Comparison of ENCODE assay signal across 23 cellular contexts in the genomic region with DNA sequence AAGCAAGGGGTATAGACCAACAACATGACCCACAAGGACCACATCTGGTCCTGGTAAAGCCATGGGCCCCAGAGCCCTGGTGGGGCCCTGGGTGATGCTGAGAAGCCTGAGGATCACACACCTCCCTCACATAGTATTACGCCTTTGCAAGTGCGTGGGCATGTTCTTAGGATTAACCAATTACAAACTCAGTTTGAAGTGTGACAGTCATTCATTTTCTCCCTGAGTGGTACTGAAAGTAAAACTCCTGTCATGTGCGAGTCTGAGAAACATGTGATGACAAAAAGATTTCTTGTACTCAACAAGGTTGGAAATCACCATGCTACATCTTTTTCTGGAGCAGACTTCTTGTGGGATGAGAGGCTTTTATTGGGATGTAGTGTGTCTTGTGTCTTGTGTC.
DNase-seq lines count a peak whose midpoint lies in the region; ATAC-seq and TF ChIP-seq lines count a peak whose summit lies in the region.
"Had no signal": no experiment of that assay in that cellular context is flagged by ENCODE, and none has a peak within 500 bp of the region (broad histone marks: within the 10 kb centered on the region; RNA-seq: fewer than 3 reads in every experiment).

No MANE protein-coding gene starts in this region.

- H3K27me3 ChIP-seq in OCI-LY3 (ENCODE audit: low read depth, low read length), result no peaks in the 10 kb centered on the region
- H3K27me3 ChIP-seq: cardiac muscle cell, heart right ventricle, thyroid gland had no signal

- H3K4me3 ChIP-seq in GM12864 (ENCODE audit: low read depth, low read length) (no peak overlapping the region), OCI-LY3 (ENCODE audit: low read length) (no peak overlapping the region)
- H3K4me3 ChIP-seq: cardiac muscle cell, heart right ventricle, thyroid gland had no signal

- H3K4me1 ChIP-seq in OCI-LY3 (ENCODE audit: low read length), result peaks cover 9% of the 10 kb centered on the region
- H3K4me1 ChIP-seq: thyroid gland had no signal

- H3K27ac ChIP-seq in OCI-LY3 (ENCODE audit: low read length), result no peak overlapping the region
- H3K27ac ChIP-seq: cardiac muscle cell, heart right ventricle, HL-60, RWPE1, thyroid gland had no signal

- no peaks in the 10 kb centered on the region for H3K36me3 ChIP-seq in OCI-LY3 (replicated peaks; ENCODE audit: low read depth, low read length)
- H3K36me3 ChIP-seq: cardiac muscle cell, heart right ventricle, thyroid gland had no signal

- no peak overlapping the region for H3K9ac ChIP-seq in OCI-LY3 (ENCODE audit: low read length)

- DNase-seq in GM12864 (ENCODE audit: low read depth) (peak; percentile 3), GM19240 (ENCODE audit: insufficient read length, low spot score) (no peak), SHP77 treated with DMSO at 0.1 percent for 48 hours (lab: John Stamatoyannopoulos, UW) (no peak), NCI-H510A (lab: John Stamatoyannopoulos, UW) (no peak)
- DNase-seq: activated CD8-positive, alpha-beta memory T cell treated with anti-CD3 and anti-CD28 coated beads, Interleukin-2, amount 50 U/mL, for 4 hours; activated gamma-delta T cell treated with Interleukin-2 at 50 U/mL for 16 hours; amygdala; CD4-positive, alpha-beta T cell; dermis blood vessel endothelial cell; DMS153; GOT3; heart right ventricle; midbrain; NCI-H2107; NCI-H524 treated with DMSO at 0.1 percent for 48 hours; T1000; thyroid gland had no signal

- ATAC-seq in GM18520 (IDR thresholded peaks at IDR 0.05; ENCODE audit: unreplicated experiment) (peak; percentile 61), HG02571 (IDR thresholded peaks at IDR 0.05; ENCODE audit: unreplicated experiment) (peak; percentile 64)
- ATAC-seq: heart right ventricle had no signal

- no peaks in the 10 kb centered on the region for H3K79me2 ChIP-seq in OCI-LY3 (ENCODE audit: low read length)

- peak overlapping the region; percentile 56 for H2AFZ ChIP-seq in OCI-LY3 (ENCODE audit: low read depth, low read length)

- H3K4me2 ChIP-seq in OCI-LY3 (ENCODE audit: low read length), result peak overlapping the region; percentile 20; the same call in 1 of the 2 replicates

- TF ChIP-seq CTCF in GM12864 (IDR thresholded peaks at IDR 0.05; ENCODE audit: low read depth, low read length, missing control alignments) (no peak), OCI-LY3 (IDR thresholded peaks at IDR 0.05; ENCODE audit: low read depth, low read length) (no peak)

- H3K9me3 ChIP-seq in OCI-LY3 (ENCODE audit: insufficient read depth, low read length), result no peaks in the 10 kb centered on the region
- H3K9me3 ChIP-seq: heart right ventricle, thyroid gland had no signal

- H4K20me1 ChIP-seq in OCI-LY3 (ENCODE audit: insufficient read depth, low read length), result no peaks in the 10 kb centered on the region
